Comparison of ENCODE assay signal across 19 cellular contexts in the genomic region with DNA sequence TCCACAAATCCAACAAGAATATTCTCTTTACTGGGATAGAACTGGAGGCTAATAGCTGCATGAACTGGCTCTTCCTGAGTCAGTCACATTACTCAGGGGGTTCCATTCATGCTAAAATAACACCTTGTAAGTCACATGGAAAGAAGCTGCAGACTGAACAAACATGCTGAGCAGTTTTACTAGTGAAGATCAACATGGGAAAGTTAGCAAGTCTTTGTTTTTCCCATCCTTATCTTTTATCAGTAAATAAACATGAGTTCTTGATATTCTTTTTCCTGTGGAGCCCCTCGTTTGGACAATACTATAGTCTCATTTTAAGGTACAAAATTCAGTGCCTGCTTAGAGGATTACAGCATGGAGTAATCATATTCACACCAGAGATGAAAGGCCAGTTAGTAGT. TPM values are rescaled to one million over a fixed set of nuclear protein-coding genes. Genes with fewer than 3 reads are reported as not detected.
"Had no signal": no experiment of that assay in that cellular context is flagged by ENCODE, and none has a peak within 500 bp of the region (broad histone marks: within the 10 kb centered on the region; RNA-seq: fewer than 3 reads in every experiment).

No MANE protein-coding gene starts in this region.

- H3K27ac ChIP-seq: colonic mucosa, foreskin keratinocyte, left ventricle myocardium inferior, suprapubic skin, VCaP had no signal

- H3K27me3 Mint-ChIP-seq: activated CD4-positive, alpha-beta memory T cell treated with anti-CD3 and anti-CD28 coated beads, Interleukin-2, amount 10 ng/mL, durations not matched to agents 7 days and 5 days; activated naive CD8-positive, alpha-beta T cell treated with anti-CD3 and anti-CD28 coated beads for 36 hours; type B pancreatic cell had no signal

- H3K4me3 ChIP-seq: colonic mucosa, left ventricle myocardium inferior, suprapubic skin had no signal

- H3K36me3 ChIP-seq: colonic mucosa had no signal

- H3K4me1 Mint-ChIP-seq: activated CD4-positive, alpha-beta memory T cell treated with anti-CD3 and anti-CD28 coated beads, Interleukin-2, amount 10 ng/mL, durations not matched to agents 7 days and 5 days; activated naive CD8-positive, alpha-beta T cell treated with anti-CD3 and anti-CD28 coated beads for 36 hours had no signal

- H3K27ac Mint-ChIP-seq: activated CD4-positive, alpha-beta memory T cell treated with anti-CD3 and anti-CD28 coated beads, Interleukin-2, amount 10 ng/mL, durations not matched to agents 7 days and 5 days; activated naive CD8-positive, alpha-beta T cell treated with anti-CD3 and anti-CD28 coated beads for 36 hours; activated T-cell treated with anti-CD3 and anti-CD28 coated beads, Interleukin-2, amount 50 U/mL, for 72 hours; T-helper 2 cell treated with Interferon-gamma antibody and Interleukin-4, amounts not matched to agents 5 μg/mL and 100 μg/mL, for 36 hours; type B pancreatic cell had no signal

- DNase-seq: activated CD4-positive, alpha-beta memory T cell treated with anti-CD3 and anti-CD28 coated beads, Interleukin-2, amount 10 ng/mL, durations not matched to agents 7 days and 5 days; activated gamma-delta T cell treated with Interleukin-2 at 50 U/mL for 16 hours; activated naive CD8-positive, alpha-beta T cell treated with anti-CD3 and anti-CD28 coated beads for 36 hours; activated T-cell treated with anti-CD3 and anti-CD28 coated beads, Interleukin-2, amount 50 U/mL, for 72 hours; colonic mucosa; effector CD8-positive, alpha-beta T cell; foreskin keratinocyte; head of caudate nucleus; left ventricle myocardium inferior; mesenchymal stem cell; stimulated activated CD4-positive, alpha-beta T cell treated with anti-CD3 and anti-CD28 coated beads, Interleukin-12 subunit alpha, Interleukin-12 subunit beta, amount 100 ng/mL, for 4 hours; stimulated activated naive CD4-positive, alpha-beta T cell treated with Interleukin-2 at 50 U/mL for 16 hours; SW 1271 had no signal

- H3K9me3 Mint-ChIP-seq: activated CD4-positive, alpha-beta memory T cell treated with anti-CD3 and anti-CD28 coated beads, Interleukin-2, amount 10 ng/mL, durations not matched to agents 7 days and 5 days; activated naive CD8-positive, alpha-beta T cell treated with anti-CD3 and anti-CD28 coated beads for 36 hours; activated T-cell treated with anti-CD3 and anti-CD28 coated beads, Interleukin-2, amount 50 U/mL, for 72 hours; T-helper 2 cell treated with Interferon-gamma antibody and Interleukin-4, amounts not matched to agents 5 μg/mL and 100 μg/mL, for 36 hours; type B pancreatic cell had no signal

- H3K9me3 ChIP-seq: colonic mucosa, left ventricle myocardium inferior, suprapubic skin had no signal

- H3K27me3 ChIP-seq: colonic mucosa, foreskin keratinocyte, suprapubic skin had no signal

- H3K4me1 ChIP-seq: colonic mucosa, foreskin keratinocyte, left ventricle myocardium inferior, suprapubic skin had no signal

- H3K4me3 Mint-ChIP-seq: activated CD4-positive, alpha-beta memory T cell treated with anti-CD3 and anti-CD28 coated beads, Interleukin-2, amount 10 ng/mL, durations not matched to agents 7 days and 5 days; activated naive CD8-positive, alpha-beta T cell treated with anti-CD3 and anti-CD28 coated beads for 36 hours; activated T-cell treated with anti-CD3 and anti-CD28 coated beads, Interleukin-2, amount 50 U/mL, for 72 hours; T-helper 2 cell treated with Interferon-gamma antibody and Interleukin-4, amounts not matched to agents 5 μg/mL and 100 μg/mL, for 36 hours; type B pancreatic cell had no signal

- ATAC-seq: activated T-cell treated with anti-CD3 and anti-CD28 coated beads, Interleukin-2, amount 50 U/mL, for 72 hours; foreskin keratinocyte had no signal

RNA-seq across cellular contexts. Expression of a gene that starts 43.7 kb away (rescaled TPM):
- total RNA-seq: activated CD4-positive, alpha-beta memory T cell treated with anti-CD3 and anti-CD28 coated beads, Interleukin-2, amount 10 ng/mL, durations not matched to agents 7 days and 5 days; activated naive CD8-positive, alpha-beta T cell treated with anti-CD3 and anti-CD28 coated beads for 36 hours; activated T-cell treated with anti-CD3 and anti-CD28 coated beads, Interleukin-2, amount 50 U/mL, for 72 hours had no signal

RNA-seq across cellular contexts. Expression of a gene that starts 59.8 kb away (rescaled TPM):
- total RNA-seq: activated CD4-positive, alpha-beta memory T cell treated with anti-CD3 and anti-CD28 coated beads, Interleukin-2, amount 10 ng/mL, durations not matched to agents 7 days and 5 days; activated naive CD8-positive, alpha-beta T cell treated with anti-CD3 and anti-CD28 coated beads for 36 hours; activated T-cell treated with anti-CD3 and anti-CD28 coated beads, Interleukin-2, amount 50 U/mL, for 72 hours; foreskin keratinocyte; left ventricle myocardium inferior; suprapubic skin had no signal
- polyA plus RNA-seq: esophagus, foreskin keratinocyte, neural cell had no signal
